Comparison of ENCODE assay signal across 8 cellular contexts in the genomic region with DNA sequence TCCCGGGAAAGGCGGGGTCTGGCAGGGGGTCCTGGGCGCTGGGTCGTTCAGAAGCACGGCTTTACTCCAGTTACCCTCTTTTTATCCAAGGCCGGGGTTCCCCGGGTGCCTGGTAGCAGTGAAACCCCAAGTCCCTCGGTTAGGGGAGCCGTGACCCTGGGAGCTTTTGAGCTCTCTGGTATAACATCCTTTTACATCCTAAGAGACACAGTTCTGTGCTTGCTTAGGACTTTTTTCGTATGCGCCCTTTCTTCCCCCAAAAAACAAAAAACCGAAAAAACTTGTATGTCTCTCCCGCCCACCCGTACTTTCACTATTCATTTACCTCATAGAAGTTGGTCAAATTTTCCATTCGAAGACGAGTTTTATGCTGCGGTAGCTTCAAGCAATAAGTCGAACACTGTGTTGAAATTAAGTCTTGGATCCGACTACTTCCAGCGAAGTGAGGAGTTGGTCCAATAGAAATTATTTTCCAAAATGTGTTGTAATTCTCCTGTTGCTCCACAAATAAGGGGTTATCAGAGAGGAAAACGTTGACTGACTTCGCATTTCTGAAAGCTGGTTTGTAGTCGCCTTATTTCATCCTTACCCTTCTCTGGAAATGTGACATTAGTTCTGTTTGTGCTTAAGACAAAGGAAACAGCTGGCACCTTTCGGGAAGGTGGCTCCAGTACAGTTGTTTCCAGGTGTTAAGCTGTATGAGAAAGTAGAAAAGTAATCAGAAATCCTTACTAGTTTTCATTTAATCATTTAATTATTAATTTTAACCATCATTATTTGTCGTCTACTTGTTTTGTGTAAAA. TPM values are rescaled to one million over a fixed set of nuclear protein-coding genes. Genes with fewer than 3 reads are reported as not detected.
DNase-seq lines count a peak whose midpoint lies in the region; ATAC-seq, FAIRE-seq and TF ChIP-seq lines count a peak whose summit lies in the region.

No MANE protein-coding gene starts in this region.

- no peak overlapping the region for H2BK15ac ChIP-seq in H9 (ENCODE audit: low read depth, low read length)

- H4K8ac ChIP-seq in H9 (replicated peaks; ENCODE audit: insufficient read length, low read depth, low read length) = no peak overlapping the region

- peak overlapping the region; percentile 84 for H3K14ac ChIP-seq in H9 (ENCODE audit: insufficient read depth, low read length)

- no peaks in the 10 kb centered on the region for H3K9me3 Mint-ChIP-seq in H9
- H3K9me3 Mint-ChIP-seq in naive thymus-derived CD4-positive, alpha-beta T cell = no peaks in the 10 kb centered on the region

- FAIRE-seq in GM12891 (lab: Jason Lieb, UNC) = peak; percentile 70

- H3K23me2 ChIP-seq in H9 (ENCODE audit: insufficient read length, low read depth, low read length, poor library complexity, severe bottlenecking) = peaks cover 18% of the 10 kb centered on the region

- H2BK120ac ChIP-seq in H9 (ENCODE audit: low read depth, low read length, poor library complexity, severe bottlenecking) = no peak overlapping the region

- peak overlapping the region; percentile 85 for H3K4me3 ChIP-seq in naive thymus-derived CD4-positive, alpha-beta T cell (ENCODE audit: low read length)
- H3K4me3 ChIP-seq in thymus (ENCODE audit: low read length) = peak overlapping the region; percentile 89

- no peak overlapping the region for H4K91ac ChIP-seq in H9 (ENCODE audit: insufficient read length, low read depth, low read length)

- POLR2A ChIA-PET in naive thymus-derived CD4-positive, alpha-beta T cell (lab: Charles Lee) = interaction anchor here (0.7 to 1.3 kb wide), 6 partner anchors 12 to 221 kb away, joined by 3 to 6 read pairs (median 3); no protein-coding TSS in a partner anchor

- no peak overlapping the region for H3K27ac Mint-ChIP-seq in H9
- H3K27ac Mint-ChIP-seq in naive thymus-derived CD4-positive, alpha-beta T cell = peak overlapping the region; percentile 77 to 96 (median 83)

- CTCF ChIA-PET in naive thymus-derived CD4-positive, alpha-beta T cell (lab: Charles Lee) = interaction anchor here (1.5 to 1.7 kb wide), 2 partner anchors 10 to 36 kb away, joined by 4 to 6 read pairs; no protein-coding TSS in a partner anchor

- H3K79me1 ChIP-seq in H9 (ENCODE audit: insufficient read depth, low read depth, low read length, poor library complexity, severe bottlenecking) = no peaks in the 10 kb centered on the region

- no peaks in the 10 kb centered on the region for H4K20me1 ChIP-seq in H9 (ENCODE audit: control insufficient read depth, insufficient read depth, insufficient read length)

- peak overlapping the region; percentile 36 for H3K9ac ChIP-seq in H9 (ENCODE audit: extremely low read depth, insufficient read length, low read length)

- H3K9me3 ChIP-seq in H9 (ENCODE audit: control insufficient read depth, low read depth, low read length) = no peaks in the 10 kb centered on the region
- H3K9me3 ChIP-seq in naive thymus-derived CD4-positive, alpha-beta T cell (ENCODE audit: control insufficient read depth in 2 of 3, low read length in 3 of 3) = no peaks in the 10 kb centered on the region
- no peaks in the 10 kb centered on the region for H3K9me3 ChIP-seq in thymus (ENCODE audit: control insufficient read depth)

- no peak overlapping the region for H3K23ac ChIP-seq in H9 (ENCODE audit: insufficient read length, low read depth, low read length)

- no peaks in the 10 kb centered on the region for H3K79me2 ChIP-seq in H9 (ENCODE audit: insufficient read depth, low read length)

- peak; percentile 24 for ATAC-seq in naive thymus-derived CD4-positive, alpha-beta T cell

- H3K4ac ChIP-seq in H9 (ENCODE audit: low read depth, low read length) = no peak overlapping the region

- no peak overlapping the region for H3K56ac ChIP-seq in H9 (ENCODE audit: insufficient read length, low read depth, low read length)

- intact Hi-C loops in naive thymus-derived CD4-positive, alpha-beta T cell (cut with micrococcal nuclease) = loop anchor here (1.0 to 10.0 kb wide), 14 partner anchors 36 to 1984 kb away; a partner anchor contains a TSS

- H3K4me3 Mint-ChIP-seq in H9 = peak overlapping the region; percentile 56 to 85
- peak overlapping the region; percentile 82 to 99 (median 88) for H3K4me3 Mint-ChIP-seq in naive thymus-derived CD4-positive, alpha-beta T cell

- peak overlapping the region; percentile 80 for H2AFZ ChIP-seq in H9 (ENCODE audit: low read length)

- peaks cover 0 to 9% (median 0%) of the 10 kb centered on the region in 3 experiments for H3K36me3 ChIP-seq in naive thymus-derived CD4-positive, alpha-beta T cell (ENCODE audit: control insufficient read depth in 2 of 3, insufficient read depth in 3 of 3, low read length in 3 of 3)
- H3K36me3 ChIP-seq in thymus (ENCODE audit: control insufficient read depth, insufficient read depth) = no peaks in the 10 kb centered on the region

- H2BK12ac ChIP-seq in H9 (ENCODE audit: insufficient read length, low read depth, low read length) = no peak overlapping the region

- no CpG with 5 or more reads among the region's 25 CpGs for WGBS in H9 (ENCODE audit: extremely low coverage, insufficient read length, low lambda C conversion rate)
- under 1% methylated on average over 25 of the region's 25 CpGs for WGBS in thymus

- TF ChIP-seq POLR2A in GM12891 (IDR thresholded peaks at IDR 0.05; ENCODE audit: low read depth, low read length) = peak; percentile 66
- TF ChIP-seq POLR2A in erythroblast (IDR thresholded peaks at IDR 0.05; ENCODE audit: low read length) = no peak

- H3K27me3 Mint-ChIP-seq in H9 (ENCODE audit: low read depth) = peaks cover 45% of the 10 kb centered on the region
- no peaks in the 10 kb centered on the region for H3K27me3 Mint-ChIP-seq in naive thymus-derived CD4-positive, alpha-beta T cell

- no peak for TF ChIP-seq CTCF in H9 (conservative IDR thresholded peaks at IDR 0.05)

- peaks cover 4% of the 10 kb centered on the region; the same call in 1 of the 2 replicates for H3K27me3 ChIP-seq in H9 (ENCODE audit: insufficient read depth, low read length)
- no peaks in the 10 kb centered on the region for H3K27me3 ChIP-seq in naive thymus-derived CD4-positive, alpha-beta T cell (ENCODE audit: control insufficient read depth in 2 of 2, insufficient read depth in 2 of 2, low read length in 2 of 2)
- no peaks in the 10 kb centered on the region for H3K27me3 ChIP-seq in thymus (ENCODE audit: control insufficient read depth, insufficient read depth)

- no peak for DNase-seq in GM12891 (ENCODE audit: insufficient read length, low spot score)
- DNase-seq in H9 = no peak
- peak; percentile 45 for DNase-seq in M059J (ENCODE audit: low read depth)
- DNase-seq in activated CD4-positive, alpha-beta T cell treated with anti-CD3 and anti-CD28 coated beads for 4 hours = peak; percentile 57 to 61
- DNase-seq in erythroblast (lab: John Stamatoyannopoulos, UW) = peak; percentile 84 to 87
- peak in 6 of 9 donors; percentile 51 to 77 (median 66) for DNase-seq in naive thymus-derived CD4-positive, alpha-beta T cell
- DNase-seq in NCI-H187 (lab: John Stamatoyannopoulos, UW) = no peak

- H3K18ac ChIP-seq in H9 (ENCODE audit: insufficient read length, low read depth, low read length) = no peak overlapping the region

- H2BK5ac ChIP-seq in H9 (ENCODE audit: insufficient read length, low read length) = no peak overlapping the region

- H3K27ac ChIP-seq in H9 (ENCODE audit: insufficient read length, low read depth, low read length) = no peak overlapping the region
- H3K27ac ChIP-seq in naive thymus-derived CD4-positive, alpha-beta T cell (ENCODE audit: low read depth, low read length) = peak overlapping the region; percentile 83
- peak overlapping the region; percentile 94 for H3K27ac ChIP-seq in thymus (ENCODE audit: low read depth)

- no peak overlapping the region for H4K5ac ChIP-seq in H9 (ENCODE audit: insufficient read length, low read depth, low read length)

- peaks cover 20 to 23% of the 10 kb centered on the region in 2 experiments for H3K4me1 Mint-ChIP-seq in H9
- peaks cover 8 to 51% (median 43%) of the 10 kb centered on the region in 7 donors for H3K4me1 Mint-ChIP-seq in naive thymus-derived CD4-positive, alpha-beta T cell

- H3T11ph ChIP-seq in H9 (ENCODE audit: low read length) = no peak overlapping the region

- peak overlapping the region; percentile 90 for H3K4me2 ChIP-seq in H9 (ENCODE audit: insufficient read depth, insufficient read length, low read length)

- no peaks in the 10 kb centered on the region for H3K36me3 Mint-ChIP-seq in H9 (ENCODE audit: insufficient read depth in 1 of 3, low read depth in 3 of 3)
- H3K36me3 Mint-ChIP-seq in naive thymus-derived CD4-positive, alpha-beta T cell = peaks cover 0 to 15% (median 0%) of the 10 kb centered on the region in 5 donors

- H2AK5ac ChIP-seq in H9 (ENCODE audit: insufficient read length, low read length) = no peak overlapping the region

- H3K4me1 ChIP-seq in H9 (ENCODE audit: insufficient read depth, low read length) (peaks cover 7% of the 10 kb centered on the region; the same call in 1 of the 2 replicates), thymus (ENCODE audit: control insufficient read depth, insufficient read depth, low read length) (peaks cover 11% of the 10 kb centered on the region)
- H3K4me1 ChIP-seq in naive thymus-derived CD4-positive, alpha-beta T cell (ENCODE audit: control insufficient read depth in 2 of 2, insufficient read depth in 2 of 2, low read length in 2 of 2) = peaks cover 9% of the 10 kb centered on the region in 2 donors

- no peak overlapping the region for H2BK20ac ChIP-seq in H9 (ENCODE audit: low read depth, low read length, poor library complexity, severe bottlenecking)

TF ChIP-seq in GM12891, 5 proteins besides CTCF, POLR2A, EP300 and RAD21:
- no peak for TF ChIP-seq SPI1 (IDR thresholded peaks at IDR 0.05; ENCODE audit: low read depth, low read length)
- no peak for TF ChIP-seq PAX5 (IDR thresholded peaks at IDR 0.05; ENCODE audit: insufficient read depth, low read length, severe bottlenecking)
- TF ChIP-seq POU2F2 (IDR thresholded peaks at IDR 0.05; ENCODE audit: low read depth, low read length) = no peak
- TF ChIP-seq TAF1 (IDR thresholded peaks at IDR 0.05; ENCODE audit: low read depth, low read length) = no peak; the same call in 1 of the 2 replicates
- peak; percentile 44; the same call in 1 of the 2 replicates for TF ChIP-seq POLR2AphosphoS5 (IDR thresholded peaks at IDR 0.05; ENCODE audit: low read depth, low read length)
TF ChIP-seq in GM12891: peak in this region for 1.

RNA-seq across cellular contexts. Expression of a gene that starts 0.8 kb away (rescaled TPM):
- polyA plus RNA-seq in GM12891 (2012; ENCODE audit: low read depth, missing spikeins) = 9.5 TPM
- total RNA-seq in H9 (2021) = 1.6 and 1.9 TPM in 2 replicates
- 5.0 and 6.8 TPM in 2 replicates for total RNA-seq in M059J (2014; rRNA removed; shearing (Covaris generic))
- total RNA-seq in naive thymus-derived CD4-positive, alpha-beta T cell = 10 to 100 TPM in 2 of 5 experiments, 1 to 10 TPM in 3; 8.3 to 22.3 (median 8.5) TPM
- 1 to 10 TPM; 5.4 to 7.1 TPM for polyA plus RNA-seq in naive thymus-derived CD4-positive, alpha-beta T cell
- 23.6 TPM for polyA plus RNA-seq in thymus

Comparison
In these comparisons a context has a peak if more than half of its experiments do, and no peak if none do; other contexts are left out.
1. DNase-seq: peak in M059J (single experiment), activated CD4-positive, alpha-beta T cell treated with anti-CD3 and anti-CD28 coated beads for 4 hours (2 of 2), erythroblast (2 of 2) and naive thymus-derived CD4-positive, alpha-beta T cell (6 of 9); none in GM12891 (single experiment), H9 (single experiment) and NCI-H187 (0 of 2).
2. H3K27ac Mint-ChIP-seq: peak in naive thymus-derived CD4-positive, alpha-beta T cell (9 of 9); none in H9 (0 of 3).